Comparison of ENCODE assay signal across 14 cellular contexts in the genomic region with DNA sequence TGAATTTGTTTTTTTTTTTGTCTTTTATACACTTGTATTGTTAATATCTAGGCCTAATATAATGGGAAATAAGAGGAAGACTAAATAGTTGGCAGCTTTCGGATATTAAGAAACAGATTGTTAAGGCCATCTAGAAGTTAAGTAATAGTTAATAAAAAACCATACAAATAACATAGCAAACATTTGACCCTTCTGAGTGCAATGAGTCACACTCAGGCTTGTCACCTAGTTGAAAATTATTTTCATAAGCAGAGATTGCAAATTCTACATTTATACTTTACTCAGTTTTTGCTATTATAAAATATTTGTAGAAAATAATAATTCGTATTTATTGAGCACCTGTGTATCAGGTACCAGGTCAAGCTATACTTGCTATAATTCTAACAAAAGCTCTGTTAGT. TPM values are rescaled to one million over a fixed set of nuclear protein-coding genes. Genes with fewer than 3 reads are reported as not detected.
DNase-seq lines count a peak whose midpoint lies in the region; ATAC-seq and TF ChIP-seq lines count a peak whose summit lies in the region.
"Had no signal": no experiment of that assay in that cellular context is flagged by ENCODE, and none has a peak within 500 bp of the region (broad histone marks: within the 10 kb centered on the region; RNA-seq: fewer than 3 reads in every experiment).

No MANE protein-coding gene starts in this region.

- peaks cover 2 to 16% of the 10 kb centered on the region in 2 donors for H3K36me3 Mint-ChIP-seq in activated T-cell treated with anti-CD3 and anti-CD28 coated beads, Interleukin-2, amount 50 U/mL, for 72 hours (ENCODE audit: insufficient read depth in 2 of 2)
- H3K36me3 Mint-ChIP-seq in brain (peaks cover 20% of the 10 kb centered on the region), neural crest cell (ENCODE audit: low read depth) (peaks cover 3% of the 10 kb centered on the region)

- no peak for TF ChIP-seq POLR2A in NB4 (IDR thresholded peaks at IDR 0.05; ENCODE audit: extremely low read depth, insufficient read length)

- no peak for DNase-seq in activated T-cell treated with anti-CD3 and anti-CD28 coated beads, Interleukin-2, amount 50 U/mL, for 72 hours
- DNase-seq in activated T-cell treated with anti-CD3 and anti-CD28 coated beads for 4 hours (no peak), NB4 (ENCODE audit: low read depth) (no peak), neural crest cell (ENCODE audit: low read depth, low spot score) (no peak), NCI-H2081 treated with DMSO at 0.1 percent for 48 hours (lab: John Stamatoyannopoulos, UW) (no peak), NCI-H1092 (lab: John Stamatoyannopoulos, UW) (no peak)
- DNase-seq: activated CD8-positive, alpha-beta memory T cell treated with anti-CD3 and anti-CD28 coated beads for 24 hours; activated naive CD4-positive, alpha-beta T cell treated with anti-CD3 and anti-CD28 coated beads, Interleukin-2, amount 50 U/mL, for 16 hours; hypothalamus; left ventricle myocardium inferior; NCI-H1436; stimulated activated CD4-positive, alpha-beta T cell treated with anti-CD3 and anti-CD28 coated beads, Interleukin-15, amount 100 ng/mL, for 24 hours had no signal

- no peak overlapping the region for H3K27ac Mint-ChIP-seq in activated T-cell treated with anti-CD3 and anti-CD28 coated beads, Interleukin-2, amount 50 U/mL, for 72 hours
- H3K27ac Mint-ChIP-seq in brain: peak overlapping the region in 1 of 5 experiments; percentile 17
- no peak overlapping the region for H3K27ac Mint-ChIP-seq in neural crest cell (ENCODE audit: unreplicated experiment)

- no peaks in the 10 kb centered on the region for H3K27me3 Mint-ChIP-seq in activated T-cell treated with anti-CD3 and anti-CD28 coated beads, Interleukin-2, amount 50 U/mL, for 72 hours (ENCODE audit: low read depth)
- peaks cover 14% of the 10 kb centered on the region for H3K27me3 Mint-ChIP-seq in brain
- H3K27me3 Mint-ChIP-seq in neural crest cell (ENCODE audit: low read depth): no peaks in the 10 kb centered on the region

- TF ChIP-seq CTCF in NB4 (IDR thresholded peaks at IDR 0.05; ENCODE audit: low read depth, low read length): no peak
- TF ChIP-seq CTCF in brain (conservative IDR thresholded peaks at IDR 0.05): no peak
- no peak for TF ChIP-seq CTCF in neural crest cell (conservative IDR thresholded peaks at IDR 0.05)

- peaks cover 43% of the 10 kb centered on the region for H3K4me1 Mint-ChIP-seq in activated T-cell treated with anti-CD3 and anti-CD28 coated beads, Interleukin-2, amount 50 U/mL, for 72 hours (ENCODE audit: low read depth)
- H3K4me1 Mint-ChIP-seq in brain (peaks cover 49% of the 10 kb centered on the region), neural crest cell (peaks cover 31% of the 10 kb centered on the region)

- H3K4me3 ChIP-seq in NB4 (ENCODE audit: low read depth, low read length): peak overlapping the region; percentile 81
- H3K4me3 ChIP-seq: left ventricle myocardium inferior had no signal

- ATAC-seq in activated T-cell treated with anti-CD3 and anti-CD28 coated beads, Interleukin-2, amount 50 U/mL, for 72 hours (replicated peaks in 1 of 2): no peak
- ATAC-seq in GM21529 (IDR thresholded peaks at IDR 0.05; ENCODE audit: unreplicated experiment): no peak

- H3K4me3 Mint-ChIP-seq in activated T-cell treated with anti-CD3 and anti-CD28 coated beads, Interleukin-2, amount 50 U/mL, for 72 hours: peak overlapping the region; percentile 91 to 98
- H3K4me3 Mint-ChIP-seq in brain (peak overlapping the region; percentile 95 to 99 (median 97)), neural crest cell (peak overlapping the region; percentile 99)

- no peaks in the 10 kb centered on the region for H3K9me3 Mint-ChIP-seq in activated T-cell treated with anti-CD3 and anti-CD28 coated beads, Interleukin-2, amount 50 U/mL, for 72 hours
- H3K9me3 Mint-ChIP-seq in brain (no peaks in the 10 kb centered on the region), neural crest cell (no peaks in the 10 kb centered on the region)

RNA-seq across cellular contexts. Expression of a gene that starts 2.4 kb away (rescaled TPM):
- total RNA-seq in activated T-cell treated with anti-CD3 and anti-CD28 coated beads, Interleukin-2, amount 50 U/mL, for 72 hours: 10 to 100 TPM; 23.1 to 23.9 TPM
- 10.4 TPM for polyA plus RNA-seq in brain (ENCODE audit: insufficient read depth, low read depth, low replicate concordance)
- total RNA-seq in neural crest cell: 27.7 and 28.5 TPM in 2 replicates

RNA-seq across cellular contexts. Expression of a gene that starts 48.1 kb away (rescaled TPM):
- total RNA-seq in activated T-cell treated with anti-CD3 and anti-CD28 coated beads, Interleukin-2, amount 50 U/mL, for 72 hours: 1 to 10 TPM; 2.8 TPM
- 0.95 TPM for polyA plus RNA-seq in brain (ENCODE audit: insufficient read depth, low read depth, low replicate concordance)
- 3.5 and 4.7 TPM in 2 replicates for total RNA-seq in neural crest cell
